1 cellular context compared by ENCODE assay signal in the genomic region with DNA sequence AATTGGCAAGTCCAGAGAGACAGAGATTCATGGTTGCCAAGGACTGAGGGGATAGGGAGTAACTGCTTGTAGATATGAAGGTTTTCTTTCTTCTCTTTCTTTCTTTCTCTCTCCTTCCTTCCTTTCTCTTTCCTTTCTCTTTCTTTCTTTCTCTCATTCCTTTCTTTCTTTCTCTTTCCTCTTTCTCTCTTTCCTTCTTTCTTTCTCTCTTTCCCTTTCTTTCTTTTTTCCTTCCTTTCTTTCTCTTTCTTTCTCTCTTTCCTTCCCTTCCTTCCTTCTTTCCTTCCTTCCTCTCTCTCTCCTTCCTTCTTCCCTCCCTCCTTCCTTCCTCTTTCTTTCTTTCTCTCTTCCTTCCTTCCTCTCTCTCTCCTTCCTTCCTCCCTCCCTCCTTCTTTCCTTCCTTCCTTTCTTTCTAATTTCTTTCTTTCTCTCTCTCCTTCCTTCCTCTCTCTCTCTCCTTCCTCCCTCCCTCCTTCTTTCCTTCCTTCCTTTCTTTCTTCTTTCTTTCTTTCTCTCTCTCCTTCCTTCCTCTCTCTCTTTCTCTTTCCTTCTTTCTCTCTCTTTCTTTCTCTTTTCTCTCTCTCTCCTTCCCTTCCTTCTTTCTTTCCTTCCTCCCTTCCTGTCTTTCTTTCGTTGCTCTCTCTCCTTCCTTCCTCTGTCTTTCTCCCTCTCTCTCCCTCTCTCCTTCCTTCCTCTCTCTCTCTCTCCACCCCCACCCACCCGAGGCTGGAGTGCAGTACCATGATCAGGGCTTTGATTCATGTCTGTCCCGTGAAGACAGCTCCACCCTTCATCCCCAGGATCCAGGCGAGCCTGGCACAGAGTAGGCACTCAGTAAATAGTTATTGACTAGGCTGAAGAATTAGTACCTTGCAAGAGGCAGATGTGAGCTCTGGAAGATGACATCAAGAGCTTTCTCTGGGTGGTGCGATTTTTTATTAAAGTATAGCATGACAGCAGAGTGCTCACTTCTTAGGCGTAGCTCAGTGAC.
TF ChIP-seq lines count a peak whose summit lies in the region.

No MANE protein-coding gene starts in this region.

TF ChIP-seq in GM23338, 12 proteins besides CTCF, POLR2A, EP300 and RAD21:
- no peak for TF ChIP-seq CREB1 (CRISPR knock-in tag; IDR thresholded peaks at IDR 0.05; ENCODE audit: low read depth)
- TF ChIP-seq, protein P1, sequence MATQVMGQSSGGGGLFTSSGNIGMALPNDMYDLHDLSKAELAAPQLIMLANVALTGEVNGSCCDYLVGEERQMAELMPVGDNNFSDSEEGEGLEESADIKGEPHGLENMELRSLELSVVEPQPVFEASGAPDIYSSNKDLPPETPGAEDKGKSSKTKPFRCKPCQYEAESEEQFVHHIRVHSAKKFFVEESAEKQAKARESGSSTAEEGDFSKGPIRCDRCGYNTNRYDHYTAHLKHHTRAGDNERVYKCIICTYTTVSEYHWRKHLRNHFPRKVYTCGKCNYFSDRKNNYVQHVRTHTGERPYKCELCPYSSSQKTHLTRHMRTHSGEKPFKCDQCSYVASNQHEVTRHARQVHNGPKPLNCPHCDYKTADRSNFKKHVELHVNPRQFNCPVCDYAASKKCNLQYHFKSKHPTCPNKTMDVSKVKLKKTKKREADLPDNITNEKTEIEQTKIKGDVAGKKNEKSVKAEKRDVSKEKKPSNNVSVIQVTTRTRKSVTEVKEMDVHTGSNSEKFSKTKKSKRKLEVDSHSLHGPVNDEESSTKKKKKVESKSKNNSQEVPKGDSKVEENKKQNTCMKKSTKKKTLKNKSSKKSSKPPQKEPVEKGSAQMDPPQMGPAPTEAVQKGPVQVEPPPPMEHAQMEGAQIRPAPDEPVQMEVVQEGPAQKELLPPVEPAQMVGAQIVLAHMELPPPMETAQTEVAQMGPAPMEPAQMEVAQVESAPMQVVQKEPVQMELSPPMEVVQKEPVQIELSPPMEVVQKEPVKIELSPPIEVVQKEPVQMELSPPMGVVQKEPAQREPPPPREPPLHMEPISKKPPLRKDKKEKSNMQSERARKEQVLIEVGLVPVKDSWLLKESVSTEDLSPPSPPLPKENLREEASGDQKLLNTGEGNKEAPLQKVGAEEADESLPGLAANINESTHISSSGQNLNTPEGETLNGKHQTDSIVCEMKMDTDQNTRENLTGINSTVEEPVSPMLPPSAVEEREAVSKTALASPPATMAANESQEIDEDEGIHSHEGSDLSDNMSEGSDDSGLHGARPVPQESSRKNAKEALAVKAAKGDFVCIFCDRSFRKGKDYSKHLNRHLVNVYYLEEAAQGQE (IDR thresholded peaks at IDR 0.05; ENCODE audit: unreplicated experiment), result no peak
- TF ChIP-seq, protein P2, sequence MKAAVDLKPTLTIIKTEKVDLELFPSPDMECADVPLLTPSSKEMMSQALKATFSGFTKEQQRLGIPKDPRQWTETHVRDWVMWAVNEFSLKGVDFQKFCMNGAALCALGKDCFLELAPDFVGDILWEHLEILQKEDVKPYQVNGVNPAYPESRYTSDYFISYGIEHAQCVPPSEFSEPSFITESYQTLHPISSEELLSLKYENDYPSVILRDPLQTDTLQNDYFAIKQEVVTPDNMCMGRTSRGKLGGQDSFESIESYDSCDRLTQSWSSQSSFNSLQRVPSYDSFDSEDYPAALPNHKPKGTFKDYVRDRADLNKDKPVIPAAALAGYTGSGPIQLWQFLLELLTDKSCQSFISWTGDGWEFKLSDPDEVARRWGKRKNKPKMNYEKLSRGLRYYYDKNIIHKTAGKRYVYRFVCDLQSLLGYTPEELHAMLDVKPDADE (IDR thresholded peaks at IDR 0.05), result no peak
- TF ChIP-seq, protein P3, sequence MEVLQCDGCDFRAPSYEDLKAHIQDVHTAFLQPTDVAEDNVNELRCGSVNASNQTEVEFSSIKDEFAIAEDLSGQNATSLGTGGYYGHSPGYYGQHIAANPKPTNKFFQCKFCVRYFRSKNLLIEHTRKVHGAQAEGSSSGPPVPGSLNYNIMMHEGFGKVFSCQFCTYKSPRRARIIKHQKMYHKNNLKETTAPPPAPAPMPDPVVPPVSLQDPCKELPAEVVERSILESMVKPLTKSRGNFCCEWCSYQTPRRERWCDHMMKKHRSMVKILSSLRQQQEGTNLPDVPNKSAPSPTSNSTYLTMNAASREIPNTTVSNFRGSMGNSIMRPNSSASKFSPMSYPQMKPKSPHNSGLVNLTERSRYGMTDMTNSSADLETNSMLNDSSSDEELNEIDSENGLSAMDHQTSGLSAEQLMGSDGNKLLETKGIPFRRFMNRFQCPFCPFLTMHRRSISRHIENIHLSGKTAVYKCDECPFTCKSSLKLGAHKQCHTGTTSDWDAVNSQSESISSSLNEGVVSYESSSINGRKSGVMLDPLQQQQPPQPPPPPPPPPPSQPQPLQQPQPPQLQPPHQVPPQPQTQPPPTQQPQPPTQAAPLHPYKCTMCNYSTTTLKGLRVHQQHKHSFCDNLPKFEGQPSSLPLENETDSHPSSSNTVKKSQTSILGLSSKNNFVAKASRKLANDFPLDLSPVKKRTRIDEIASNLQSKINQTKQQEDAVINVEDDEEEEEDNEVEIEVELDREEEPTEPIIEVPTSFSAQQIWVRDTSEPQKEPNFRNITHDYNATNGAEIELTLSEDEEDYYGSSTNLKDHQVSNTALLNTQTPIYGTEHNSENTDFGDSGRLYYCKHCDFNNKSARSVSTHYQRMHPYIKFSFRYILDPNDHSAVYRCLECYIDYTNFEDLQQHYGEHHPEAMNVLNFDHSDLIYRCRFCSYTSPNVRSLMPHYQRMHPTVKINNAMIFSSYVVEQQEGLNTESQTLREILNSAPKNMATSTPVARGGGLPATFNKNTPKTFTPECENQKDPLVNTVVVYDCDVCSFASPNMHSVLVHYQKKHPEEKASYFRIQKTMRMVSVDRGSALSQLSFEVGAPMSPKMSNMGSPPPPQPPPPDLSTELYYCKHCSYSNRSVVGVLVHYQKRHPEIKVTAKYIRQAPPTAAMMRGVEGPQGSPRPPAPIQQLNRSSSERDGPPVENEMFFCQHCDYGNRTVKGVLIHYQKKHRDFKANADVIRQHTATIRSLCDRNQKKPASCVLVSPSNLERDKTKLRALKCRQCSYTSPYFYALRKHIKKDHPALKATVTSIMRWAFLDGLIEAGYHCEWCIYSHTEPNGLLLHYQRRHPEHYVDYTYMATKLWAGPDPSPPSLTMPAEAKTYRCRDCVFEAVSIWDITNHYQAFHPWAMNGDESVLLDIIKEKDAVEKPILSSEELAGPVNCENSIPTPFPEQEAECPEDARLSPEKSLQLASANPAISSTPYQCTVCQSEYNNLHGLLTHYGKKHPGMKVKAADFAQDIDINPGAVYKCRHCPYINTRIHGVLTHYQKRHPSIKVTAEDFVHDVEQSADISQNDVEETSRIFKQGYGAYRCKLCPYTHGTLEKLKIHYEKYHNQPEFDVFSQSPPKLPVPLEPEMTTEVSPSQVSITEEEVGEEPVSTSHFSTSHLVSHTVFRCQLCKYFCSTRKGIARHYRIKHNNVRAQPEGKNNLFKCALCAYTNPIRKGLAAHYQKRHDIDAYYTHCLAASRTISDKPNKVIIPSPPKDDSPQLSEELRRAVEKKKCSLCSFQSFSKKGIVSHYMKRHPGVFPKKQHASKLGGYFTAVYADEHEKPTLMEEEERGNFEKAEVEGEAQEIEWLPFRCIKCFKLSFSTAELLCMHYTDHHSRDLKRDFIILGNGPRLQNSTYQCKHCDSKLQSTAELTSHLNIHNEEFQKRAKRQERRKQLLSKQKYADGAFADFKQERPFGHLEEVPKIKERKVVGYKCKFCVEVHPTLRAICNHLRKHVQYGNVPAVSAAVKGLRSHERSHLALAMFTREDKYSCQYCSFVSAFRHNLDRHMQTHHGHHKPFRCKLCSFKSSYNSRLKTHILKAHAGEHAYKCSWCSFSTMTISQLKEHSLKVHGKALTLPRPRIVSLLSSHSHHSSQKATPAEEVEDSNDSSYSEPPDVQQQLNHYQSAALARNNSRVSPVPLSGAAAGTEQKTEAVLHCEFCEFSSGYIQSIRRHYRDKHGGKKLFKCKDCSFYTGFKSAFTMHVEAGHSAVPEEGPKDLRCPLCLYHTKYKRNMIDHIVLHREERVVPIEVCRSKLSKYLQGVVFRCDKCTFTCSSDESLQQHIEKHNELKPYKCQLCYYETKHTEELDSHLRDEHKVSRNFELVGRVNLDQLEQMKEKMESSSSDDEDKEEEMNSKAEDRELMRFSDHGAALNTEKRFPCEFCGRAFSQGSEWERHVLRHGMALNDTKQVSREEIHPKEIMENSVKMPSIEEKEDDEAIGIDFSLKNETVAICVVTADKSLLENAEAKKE (CRISPR knock-in tag; IDR thresholded peaks at IDR 0.05), result no peak
- TF ChIP-seq EZH2 (IDR thresholded peaks at IDR 0.05; ENCODE audit: low read depth, unreplicated experiment), result no peak
- TF ChIP-seq JUNB (IDR thresholded peaks at IDR 0.05; ENCODE audit: unreplicated experiment), result no peak
- no peak for TF ChIP-seq NANOG (IDR thresholded peaks at IDR 0.05; ENCODE audit: borderline replicate concordance)
- TF ChIP-seq POLR2AphosphoS5 (IDR thresholded peaks at IDR 0.05; ENCODE audit: low read depth), result no peak
- TF ChIP-seq EZH2phosphoT487 (IDR thresholded peaks at IDR 0.05; ENCODE audit: unreplicated experiment), result no peak
- TF ChIP-seq ZNF114 (CRISPR knock-in tag; IDR thresholded peaks at IDR 0.05), result no peak
- no peak for TF ChIP-seq ZNF331 (CRISPR knock-in tag; IDR thresholded peaks at IDR 0.05; ENCODE audit: low read depth)
- TF ChIP-seq STAT1 (IDR thresholded peaks at IDR 0.05; ENCODE audit: unreplicated experiment), result no peak
